21 cellular contexts compared by ENCODE assay signal in genomic region chr7:7231005-7231404, GRCh38. TPM values are rescaled to one million over a fixed set of nuclear protein-coding genes. Genes with fewer than 3 reads are reported as not detected.
DNase-seq lines count a peak whose midpoint lies in the region; ATAC-seq, FAIRE-seq and TF ChIP-seq lines count a peak whose summit lies in the region.
"Had no signal": no experiment of that assay in that cellular context is flagged by ENCODE, and none has a peak within 500 bp of the region (broad histone marks: within the 10 kb centered on the region; RNA-seq: fewer than 3 reads in every experiment).

No MANE protein-coding gene starts in this region.

- no peaks in the 10 kb centered on the region for H3K4me1 ChIP-seq in endodermal cell (ENCODE audit: control insufficient read depth, insufficient read depth, low read length)
- peaks cover 0 to 2% of the 10 kb centered on the region in 2 donors for H3K4me1 ChIP-seq in neuronal stem cell (ENCODE audit: control insufficient read depth in 2 of 2, insufficient read depth in 1 of 2, low read depth in 1 of 2, low read length in 2 of 2)

- no peak overlapping the region for H3K4ac ChIP-seq in neuronal stem cell (ENCODE audit: low read length)

- no peak overlapping the region for H3K27ac ChIP-seq in endodermal cell (ENCODE audit: low read depth, low read length)
- H3K27ac ChIP-seq in neuronal stem cell (replicated peaks; ENCODE audit: low read length), result no peak overlapping the region
- H3K27ac ChIP-seq: RWPE1 had no signal

- no peak overlapping the region for H2AFZ ChIP-seq in neuronal stem cell (ENCODE audit: low read length)

- H2BK12ac ChIP-seq in neuronal stem cell (ENCODE audit: low read length), result no peak overlapping the region

- H3K23ac ChIP-seq in neuronal stem cell (ENCODE audit: low read depth, low read length, poor library complexity), result no peak overlapping the region

- no peak overlapping the region for H3K4me2 ChIP-seq in neuronal stem cell (ENCODE audit: insufficient read depth, low read length, poor library complexity, severe bottlenecking)

- H2BK15ac ChIP-seq in neuronal stem cell (ENCODE audit: low read length), result no peak overlapping the region

- peaks cover 15% of the 10 kb centered on the region for H3K9me3 Mint-ChIP-seq in endodermal cell
- H3K9me3 Mint-ChIP-seq in stimulated activated memory B cell treated with anti-CD40 and anti-IgM and Interleukin-4, amounts not matched to agents 10 μg/mL and 1 μg/mL and 100 μg/mL, for 72 hours, result peaks cover 11% of the 10 kb centered on the region

- H2BK120ac ChIP-seq in neuronal stem cell (ENCODE audit: low read depth, low read length), result no peak overlapping the region

- H3K4me3 ChIP-seq in endodermal cell (ENCODE audit: low read length) (peak overlapping the region; percentile 21), neuronal stem cell (ENCODE audit: low read length in 2 of 2) (no peak overlapping the region)

- H3K9me3 ChIP-seq in endodermal cell (ENCODE audit: control insufficient read depth, low read length) (peaks cover 19% of the 10 kb centered on the region), neuronal stem cell (replicated peaks in 1 of 2; ENCODE audit: control insufficient read depth in 2 of 2, insufficient read depth in 1 of 2, low read depth in 1 of 2, low read length in 2 of 2) (peaks cover 0 to 8% of the 10 kb centered on the region in 2 donors)

- no peaks in the 10 kb centered on the region for H3K27me3 Mint-ChIP-seq in endodermal cell (ENCODE audit: insufficient read depth)
- H3K27me3 Mint-ChIP-seq in stimulated activated memory B cell treated with anti-CD40 and anti-IgM and Interleukin-4, amounts not matched to agents 10 μg/mL and 1 μg/mL and 100 μg/mL, for 72 hours, result no peaks in the 10 kb centered on the region
- H3K27me3 Mint-ChIP-seq: CD4-positive, alpha-beta memory T cell had no signal

- 80 to 100% methylated on average over 1 of the region's 1 CpG for WGBS in endodermal cell (ENCODE audit: insufficient coverage in 1 of 2, insufficient read length in 1 of 2), 2 experiments
- WGBS in neuronal stem cell (ENCODE audit: extremely low coverage in 2 of 2, insufficient read length in 2 of 2, insufficient replicate concordance in 1 of 2), 2 donors, result no CpG with 5 or more reads among the region's 1 CpG

- ATAC-seq in GM18873 (IDR thresholded peaks at IDR 0.05; ENCODE audit: low FRiP score, unreplicated experiment), result no peak
- no peak for ATAC-seq in stimulated activated memory B cell treated with anti-CD40 and anti-IgM and Interleukin-4, amounts not matched to agents 10 μg/mL and 1 μg/mL and 100 μg/mL, for 72 hours

- H3K27me3 ChIP-seq in endodermal cell (ENCODE audit: control insufficient read depth, insufficient read depth, low read length, poor library complexity, severe bottlenecking) (no peaks in the 10 kb centered on the region), neuronal stem cell (ENCODE audit: control insufficient read depth in 3 of 3, insufficient read depth in 3 of 3, low read depth in 1 of 3, low read length in 3 of 3) (no peaks in the 10 kb centered on the region)

- no peak overlapping the region for H3K18ac ChIP-seq in neuronal stem cell (ENCODE audit: low read length)

- no peak overlapping the region for H3K4me3 Mint-ChIP-seq in endodermal cell
- H3K4me3 Mint-ChIP-seq in stimulated activated memory B cell treated with anti-CD40 and anti-IgM and Interleukin-4, amounts not matched to agents 10 μg/mL and 1 μg/mL and 100 μg/mL, for 72 hours, result no peak overlapping the region
- H3K4me3 Mint-ChIP-seq: CD4-positive, alpha-beta memory T cell had no signal

- no peak for TF ChIP-seq CTCF in endodermal cell (conservative IDR thresholded peaks at IDR 0.05)

- no peak overlapping the region for H2AK5ac ChIP-seq in neuronal stem cell (ENCODE audit: low read depth, low read length)

- DNase-seq in H54 (ENCODE audit: insufficient read length, low spot score), result no peak
- peak; percentile 10 for DNase-seq in OCI-M1 (lab: John Stamatoyannopoulos, UW)
- no peak for DNase-seq in endodermal cell
- DNase-seq in neuronal stem cell (ENCODE audit: low spot score), result no peak
- DNase-seq in GOT3 (lab: John Stamatoyannopoulos, UW), result no peak
- DNase-seq: C1 segment of cervical spinal cord, COR-L47, H7, KG1, NCI-H1092, NCI-H1417 treated with DMSO at 0.1 percent for 48 hours, NCI-H1694 treated with DMSO at 0.1 percent for 48 hours, NCI-H2081, NCI-H2227 treated with DMSO at 0.1 percent for 48 hours, NCI-H526 treated with DMSO at 0.1 percent for 48 hours, SHP77 had no signal

- H4K8ac ChIP-seq in neuronal stem cell (ENCODE audit: low read depth, low read length), result no peak overlapping the region

- no peak overlapping the region for H3K9ac ChIP-seq in endodermal cell (ENCODE audit: extremely low read depth, low read length, poor library complexity, severe bottlenecking)
- no peak overlapping the region for H3K9ac ChIP-seq in neuronal stem cell (ENCODE audit: low read depth, low read length, poor library complexity)

- no peak overlapping the region for H2BK5ac ChIP-seq in neuronal stem cell (ENCODE audit: low read length)

- TF ChIP-seq POLR2A in H54 (IDR thresholded peaks at IDR 0.05; ENCODE audit: low read depth, low read length), result no peak

- no peak overlapping the region for H3K27ac Mint-ChIP-seq in endodermal cell
- no peak overlapping the region for H3K27ac Mint-ChIP-seq in stimulated activated memory B cell treated with anti-CD40 and anti-IgM and Interleukin-4, amounts not matched to agents 10 μg/mL and 1 μg/mL and 100 μg/mL, for 72 hours

- H3K36me3 ChIP-seq in endodermal cell (ENCODE audit: control insufficient read depth, insufficient read depth, low read length) (peaks cover 83% of the 10 kb centered on the region), neuronal stem cell (replicated peaks in 1 of 2; ENCODE audit: control insufficient read depth in 2 of 2, insufficient read depth in 2 of 2, low read length in 2 of 2) (no peaks in the 10 kb centered on the region)

- H3K79me1 ChIP-seq in neuronal stem cell (ENCODE audit: low read depth, low read length), result peaks cover 1% of the 10 kb centered on the region

- H3K14ac ChIP-seq in neuronal stem cell (ENCODE audit: low read length), result no peak overlapping the region

- FAIRE-seq in H54 (lab: Jason Lieb, UNC), result peak; percentile 75
- FAIRE-seq: HTR-8/SVneo had no signal

- H3K36me3 Mint-ChIP-seq in endodermal cell (ENCODE audit: low read depth), result peaks cover 19% of the 10 kb centered on the region
- H3K36me3 Mint-ChIP-seq in stimulated activated memory B cell treated with anti-CD40 and anti-IgM and Interleukin-4, amounts not matched to agents 10 μg/mL and 1 μg/mL and 100 μg/mL, for 72 hours, result peaks cover 47% of the 10 kb centered on the region

- peaks cover 11% of the 10 kb centered on the region for H3K4me1 Mint-ChIP-seq in endodermal cell
- peaks cover 19% of the 10 kb centered on the region for H3K4me1 Mint-ChIP-seq in stimulated activated memory B cell treated with anti-CD40 and anti-IgM and Interleukin-4, amounts not matched to agents 10 μg/mL and 1 μg/mL and 100 μg/mL, for 72 hours

- H4K91ac ChIP-seq in neuronal stem cell (ENCODE audit: low read depth, low read length, poor library complexity), result no peak overlapping the region

RNA-seq across cellular contexts. Expression of gene C1GALT1, which starts 48.7 kb away (rescaled TPM):
- total RNA-seq in endodermal cell, result 100 to 1,000 TPM in 1 of 2 donors, 10 to 100 TPM in 1; 65.7 to 132 TPM
- 38.2 TPM for polyA plus RNA-seq in endodermal cell (2013, experiment 1 of 2)
- polyA plus RNA-seq in endodermal cell (2013, experiment 2 of 2), result 48.4 TPM
- polyA plus RNA-seq in neuronal stem cell (2013, experiment 1 of 2), result 19.7 TPM
- 19.2 TPM for polyA plus RNA-seq in neuronal stem cell (2013, experiment 2 of 2)
